In the genomic region with DNA sequence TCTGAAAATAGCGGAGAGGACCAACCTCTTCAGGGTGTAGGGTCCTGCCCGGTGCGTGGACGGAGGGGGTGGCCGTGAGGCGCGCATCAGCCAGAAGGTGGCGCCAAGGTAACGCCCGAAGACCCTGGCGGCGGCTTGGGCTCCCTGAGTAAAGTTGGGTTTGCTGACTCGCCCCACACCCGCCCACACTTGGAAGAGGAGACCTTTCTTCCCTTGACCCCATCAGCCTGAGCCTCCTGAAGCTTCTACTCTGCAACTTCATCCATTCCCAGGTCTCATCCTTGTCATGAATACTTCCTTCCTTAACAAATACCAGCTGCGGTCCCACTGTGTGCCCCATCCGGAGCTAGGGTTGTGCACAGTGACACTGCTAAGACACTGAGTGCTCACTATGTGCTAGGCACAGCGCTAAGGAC, we compare ENCODE assay signal across 8 cellular contexts. TPM values are rescaled to one million over a fixed set of nuclear protein-coding genes. Genes with fewer than 3 reads are reported as not detected.
DNase-seq lines count a peak whose midpoint lies in the region; ATAC-seq and TF ChIP-seq lines count a peak whose summit lies in the region.

No MANE protein-coding gene starts in this region.

- TF ChIP-seq CTCF in GM12865 (IDR thresholded peaks at IDR 0.05; ENCODE audit: insufficient read depth, low read depth, low read length, missing control alignments) (peak; percentile 92), foreskin keratinocyte (conservative IDR thresholded peaks at IDR 0.05) (peak; percentile 94), osteoblast (IDR thresholded peaks at IDR 0.05; ENCODE audit: extremely low read depth, low read depth, low read length) (peak; percentile 71), testis (IDR thresholded peaks at IDR 0.05) (peak; percentile 62 to 88 (median 74))

- no peak overlapping the region for H2AFZ ChIP-seq in osteoblast (ENCODE audit: low read length)

- no peak for TF ChIP-seq POLR2A in testis (IDR thresholded peaks at IDR 0.05)

- no peaks in the 10 kb centered on the region for H3K79me2 ChIP-seq in osteoblast (ENCODE audit: insufficient read depth, low read length)

- no peaks in the 10 kb centered on the region for H3K9me3 ChIP-seq in osteoblast (ENCODE audit: low read depth, low read length)
- H3K9me3 ChIP-seq in testis = no peaks in the 10 kb centered on the region

- H3K4me2 ChIP-seq in osteoblast (ENCODE audit: insufficient read depth, low read length) = no peak overlapping the region

- H3K4me1 ChIP-seq in foreskin keratinocyte (no peaks in the 10 kb centered on the region), osteoblast (ENCODE audit: insufficient read depth, low read length) (peaks cover 9% of the 10 kb centered on the region), testis (peaks cover 9% of the 10 kb centered on the region)

- DNase-seq in GM12865 (ENCODE audit: low read depth) (peak; percentile 76), LHCN-M2 (ENCODE audit: low read depth) (peak; percentile 31), RPMI7951 (ENCODE audit: low read depth) (peak; percentile 60), foreskin keratinocyte (peak in 1 of 2 donors; percentile 26), osteoblast (ENCODE audit: insufficient read length, low spot score, missing footprints) (peak; percentile 92), testis (peak; percentile 83)
- peak; percentile 15 to 39 for DNase-seq in activated T-helper 1 cell treated with anti-CD3 and anti-CD28 coated beads, Interleukin-2, amount 50 U/mL, for 16 hours (ENCODE audit: low read depth in 1 of 2, low spot score in 1 of 2)

- ATAC-seq in foreskin keratinocyte (peak; percentile 82), GM21390 (IDR thresholded peaks at IDR 0.05; ENCODE audit: unreplicated experiment) (no peak)

- H3K36me3 ChIP-seq in osteoblast (ENCODE audit: insufficient read depth, low read length) = no peaks in the 10 kb centered on the region
- H3K36me3 ChIP-seq in testis (ENCODE audit: low read depth, missing control alignments) = no peaks in the 10 kb centered on the region

- H3K27me3 ChIP-seq in foreskin keratinocyte (peaks cover 30% of the 10 kb centered on the region), osteoblast (ENCODE audit: insufficient read depth, low read length) (peaks cover 22% of the 10 kb centered on the region), testis (no peaks in the 10 kb centered on the region)

- intact Hi-C loops in testis (cut with DNase I; ENCODE audit: low total_unique reads) = loop anchor here (10.0 kb wide), 3 partner anchors 172 to 302 kb away; partner anchors contain the start of gene CDH22

- no peaks in the 10 kb centered on the region for H4K20me1 ChIP-seq in osteoblast (ENCODE audit: insufficient read depth, low read length)

- H3K27ac ChIP-seq in foreskin keratinocyte (no peak overlapping the region), osteoblast (ENCODE audit: low read depth, low read length) (no peak overlapping the region), testis (no peak overlapping the region)

- 12 to 13% methylated on average over 17 of the region's 17 CpGs for WGBS in testis, 2 donors

- H3K4me3 ChIP-seq in GM12865 (ENCODE audit: low read depth, low read length) = no peak overlapping the region
- no peak overlapping the region for H3K4me3 ChIP-seq in osteoblast (ENCODE audit: insufficient read depth, low read length)
- no peak overlapping the region for H3K4me3 ChIP-seq in testis

RNA-seq across cellular contexts. Expression of gene CD40, which starts 14.6 kb away (rescaled TPM):
- total RNA-seq in LHCN-M2 (2014; rRNA removed) = 1.2 and 2.6 TPM in 2 replicates
- 0.44 TPM for polyA plus RNA-seq in LHCN-M2 (2012)
- total RNA-seq in RPMI7951 (2014; rRNA removed; shearing (Covaris generic)) = 0.72 and 1.7 TPM in 2 replicates
- total RNA-seq in foreskin keratinocyte = 10.9 and 14.3 TPM in 2 replicates
- polyA plus RNA-seq in foreskin keratinocyte = 14.6 and 20.6 TPM in 2 replicates
- total RNA-seq in osteoblast = 2.5 and 3.5 TPM in 2 replicates
- 1 to 10 TPM; 5.0 to 5.3 TPM for total RNA-seq in testis
- polyA plus RNA-seq in testis (ENCODE audit: insufficient read depth, low read depth, low replicate concordance) = 8.8 TPM

RNA-seq across cellular contexts. Expression of gene NCOA5, which starts 43.0 kb away (rescaled TPM):
- total RNA-seq in LHCN-M2 (2014; rRNA removed) (21.7 and 30.0 TPM in 2 replicates), foreskin keratinocyte (22.9 and 24.9 TPM in 2 replicates), osteoblast (12.4 and 14.5 TPM in 2 replicates), testis (10 to 100 TPM; 55.6 to 66.2 TPM)
- 19.2 TPM for polyA plus RNA-seq in LHCN-M2 (2012)
- total RNA-seq in RPMI7951 (2014; rRNA removed; shearing (Covaris generic)) = 14.7 and 15.1 TPM in 2 replicates
- polyA plus RNA-seq in foreskin keratinocyte (14.2 and 17.2 TPM in 2 replicates), testis (ENCODE audit: insufficient read depth, low read depth, low replicate concordance) (64.0 TPM)
